In genomic region chr19:49651871-49652722, GRCh38 we compare ENCODE assay signal across 31 cellular contexts.
"Had no signal": no experiment of that assay in that cellular context is flagged by ENCODE, and none has a peak within 500 bp of the region (broad histone marks: within the 10 kb centered on the region; RNA-seq: fewer than 3 reads in every experiment).

No MANE protein-coding gene starts in this region.

- H3K4me1 Mint-ChIP-seq: activated CD4-positive, alpha-beta T cell treated with anti-CD3 and anti-CD28 coated beads for 36 hours; activated CD4-positive, alpha-beta T cell treated with anti-CD3 and anti-CD28 coated beads, Interleukin-2, amount 10 ng/mL, durations not matched to agents 24 days and 14 days; activated naive CD8-positive, alpha-beta T cell treated with anti-CD3 and anti-CD28 coated beads for 36 hours; activated naive CD8-positive, alpha-beta T cell treated with anti-CD3 and anti-CD28 coated beads, Interleukin-2, amount 50 U/mL, for 24 hours had no signal

- H3K27me3 Mint-ChIP-seq: activated CD4-positive, alpha-beta memory T cell treated with anti-CD3 and anti-CD28 coated beads for 36 hours; activated CD4-positive, alpha-beta T cell treated with anti-CD3 and anti-CD28 coated beads for 36 hours; activated CD4-positive, alpha-beta T cell treated with anti-CD3 and anti-CD28 coated beads, Interleukin-2, amount 10 ng/mL, durations not matched to agents 24 days and 14 days; activated CD8-positive, alpha-beta memory T cell treated with anti-CD3 and anti-CD28 coated beads, Interleukin-2, amount 10 ng/mL, durations not matched to agents 7 days and 5 days; activated naive CD4-positive, alpha-beta T cell treated with anti-CD3 and anti-CD28 coated beads, Interleukin-2, amount 50 U/mL, for 24 hours; activated naive CD8-positive, alpha-beta T cell treated with anti-CD3 and anti-CD28 coated beads for 36 hours; activated naive CD8-positive, alpha-beta T cell treated with anti-CD3 and anti-CD28 coated beads, Interleukin-2, amount 50 U/mL, for 24 hours; effector memory CD8-positive, alpha-beta T cell had no signal

- H3K27me3 ChIP-seq: adrenal gland, body of pancreas, esophagus muscularis mucosa, foreskin keratinocyte, gastrocnemius medialis had no signal

- H3K9me3 Mint-ChIP-seq: activated CD4-positive, alpha-beta memory T cell treated with anti-CD3 and anti-CD28 coated beads for 36 hours; activated CD4-positive, alpha-beta T cell treated with anti-CD3 and anti-CD28 coated beads, Interleukin-2, amount 10 ng/mL, durations not matched to agents 24 days and 14 days; activated naive CD4-positive, alpha-beta T cell treated with anti-CD3 and anti-CD28 coated beads for 36 hours; activated naive CD4-positive, alpha-beta T cell treated with anti-CD3 and anti-CD28 coated beads, Interleukin-2, amount 50 U/mL, for 24 hours; activated naive CD8-positive, alpha-beta T cell treated with anti-CD3 and anti-CD28 coated beads for 36 hours; activated naive CD8-positive, alpha-beta T cell treated with anti-CD3 and anti-CD28 coated beads, Interleukin-2, amount 50 U/mL, for 24 hours; activated T-helper 1 cell treated with anti-CD3 and anti-CD28 coated beads, Interleukin-12 subunit alpha, Interleukin-12 subunit beta, Interleukin-2, Interleukin-4 antibody, amounts not matched to agents 30 ng/mL and 10 ng/mL and 1 ng/mL, durations not matched to agents 14 hours and 24 hours and 36 hours; activated T-helper 2 cell treated with anti-CD3 and anti-CD28 coated beads, Interferon-gamma antibody, Interleukin-2, Interleukin-4, amounts not matched to agents 10 μg/mL and 5 μg/mL and 100 μg/mL, durations not matched to agents 14 hours and 24 hours and 36 hours; effector memory CD8-positive, alpha-beta T cell had no signal

- H3K4me3 ChIP-seq: adrenal gland, body of pancreas, esophagus muscularis mucosa, gastrocnemius medialis had no signal

- H3K9me3 ChIP-seq: adrenal gland, body of pancreas, esophagus muscularis mucosa, gastrocnemius medialis had no signal

- H3K4me1 ChIP-seq: body of pancreas, foreskin keratinocyte, gastrocnemius medialis had no signal

- DNase-seq: activated CD4-positive, alpha-beta memory T cell treated with anti-CD3 and anti-CD28 coated beads for 36 hours; activated CD4-positive, alpha-beta T cell treated with anti-CD3 and anti-CD28 coated beads for 36 hours; activated CD4-positive, alpha-beta T cell treated with anti-CD3 and anti-CD28 coated beads, Interleukin-2, amount 10 ng/mL, durations not matched to agents 24 days and 14 days; activated CD4-positive, CD25-positive, alpha-beta regulatory T cell; activated CD4-positive, CD25-positive, alpha-beta regulatory T cell treated with anti-CD3 and anti-CD28 coated beads, Interleukin-2, amount 50 U/mL, for 72 hours; activated CD8-positive, alpha-beta memory T cell treated with anti-CD3 and anti-CD28 coated beads, Interleukin-2, amount 10 ng/mL, durations not matched to agents 7 days and 5 days; activated CD8-positive, alpha-beta memory T cell treated with anti-CD3 and anti-CD28 coated beads, Interleukin-2, amount 50 U/mL, for 4 hours; activated CD8-positive, alpha-beta T cell treated with anti-CD3 and anti-CD28 coated beads, Interleukin-2, amount 10 ng/mL, durations not matched to agents 7 days and 5 days; activated effector memory CD4-positive, alpha-beta T cell treated with anti-CD3 and anti-CD28 coated beads, Interleukin-2, amount 50 U/mL, for 16 hours; activated naive CD4-positive, alpha-beta T cell treated with anti-CD3 and anti-CD28 coated beads for 36 hours; activated naive CD8-positive, alpha-beta T cell treated with anti-CD3 and anti-CD28 coated beads for 36 hours; activated naive CD8-positive, alpha-beta T cell treated with anti-CD3 and anti-CD28 coated beads, Interleukin-2, amount 50 U/mL, for 24 hours; activated T-cell treated with anti-CD3 and anti-CD28 coated beads, Interleukin-2, amount 50 U/mL, for 1 hour; activated T-cell treated with anti-CD3 and anti-CD28 coated beads, Interleukin-2, amount 50 U/mL, for 48 hours; adrenal gland; amygdala; body of pancreas; caudate nucleus; cortex of kidney; dermis blood vessel endothelial cell; effector CD4-positive, alpha-beta T cell; effector memory CD8-positive, alpha-beta T cell; erythroblast; foreskin keratinocyte; gastrocnemius medialis; glutamatergic neuron; T-helper 2 cell had no signal

- H3K4me3 Mint-ChIP-seq: activated CD4-positive, alpha-beta memory T cell treated with anti-CD3 and anti-CD28 coated beads for 36 hours; activated CD4-positive, alpha-beta T cell treated with anti-CD3 and anti-CD28 coated beads for 36 hours; activated CD4-positive, alpha-beta T cell treated with anti-CD3 and anti-CD28 coated beads, Interleukin-2, amount 10 ng/mL, durations not matched to agents 24 days and 14 days; activated CD8-positive, alpha-beta memory T cell treated with anti-CD3 and anti-CD28 coated beads, Interleukin-2, amount 10 ng/mL, durations not matched to agents 7 days and 5 days; activated CD8-positive, alpha-beta T cell treated with anti-CD3 and anti-CD28 coated beads, Interleukin-2, amount 10 ng/mL, durations not matched to agents 7 days and 5 days; activated naive CD4-positive, alpha-beta T cell treated with anti-CD3 and anti-CD28 coated beads for 36 hours; activated naive CD4-positive, alpha-beta T cell treated with anti-CD3 and anti-CD28 coated beads, Interleukin-2, amount 50 U/mL, for 24 hours; activated naive CD8-positive, alpha-beta T cell treated with anti-CD3 and anti-CD28 coated beads for 36 hours; activated naive CD8-positive, alpha-beta T cell treated with anti-CD3 and anti-CD28 coated beads, Interleukin-2, amount 50 U/mL, for 24 hours; activated T-helper 1 cell treated with anti-CD3 and anti-CD28 coated beads, Interleukin-12 subunit alpha, Interleukin-12 subunit beta, Interleukin-2, Interleukin-4 antibody, amounts not matched to agents 30 ng/mL and 10 ng/mL and 1 ng/mL, durations not matched to agents 14 hours and 24 hours and 36 hours; effector memory CD8-positive, alpha-beta T cell had no signal

- H3K27ac ChIP-seq: adrenal gland, body of pancreas, esophagus muscularis mucosa, foreskin keratinocyte, gastrocnemius medialis had no signal

- ATAC-seq: activated CD4-positive, alpha-beta T cell treated with anti-CD3 and anti-CD28 coated beads for 36 hours; activated CD8-positive, alpha-beta memory T cell treated with anti-CD3 and anti-CD28 coated beads, Interleukin-2, amount 10 ng/mL, durations not matched to agents 7 days and 5 days; activated CD8-positive, alpha-beta T cell treated with anti-CD3 and anti-CD28 coated beads, Interleukin-2, amount 10 ng/mL, durations not matched to agents 7 days and 5 days; activated naive CD8-positive, alpha-beta T cell treated with anti-CD3 and anti-CD28 coated beads, Interleukin-2, amount 50 U/mL, for 24 hours; body of pancreas; effector memory CD8-positive, alpha-beta T cell; foreskin keratinocyte; gastrocnemius medialis had no signal

- H3K27ac Mint-ChIP-seq: activated CD4-positive, alpha-beta memory T cell treated with anti-CD3 and anti-CD28 coated beads for 36 hours; activated CD4-positive, alpha-beta T cell treated with anti-CD3 and anti-CD28 coated beads for 36 hours; activated CD4-positive, alpha-beta T cell treated with anti-CD3 and anti-CD28 coated beads, Interleukin-2, amount 10 ng/mL, durations not matched to agents 24 days and 14 days; activated CD8-positive, alpha-beta memory T cell treated with anti-CD3 and anti-CD28 coated beads, Interleukin-2, amount 10 ng/mL, durations not matched to agents 7 days and 5 days; activated CD8-positive, alpha-beta T cell treated with anti-CD3 and anti-CD28 coated beads, Interleukin-2, amount 10 ng/mL, durations not matched to agents 7 days and 5 days; activated naive CD4-positive, alpha-beta T cell treated with anti-CD3 and anti-CD28 coated beads for 36 hours; activated naive CD4-positive, alpha-beta T cell treated with anti-CD3 and anti-CD28 coated beads, Interleukin-2, amount 50 U/mL, for 24 hours; activated naive CD8-positive, alpha-beta T cell treated with anti-CD3 and anti-CD28 coated beads for 36 hours; activated naive CD8-positive, alpha-beta T cell treated with anti-CD3 and anti-CD28 coated beads, Interleukin-2, amount 50 U/mL, for 24 hours; activated T-helper 1 cell treated with anti-CD3 and anti-CD28 coated beads, Interleukin-12 subunit alpha, Interleukin-12 subunit beta, Interleukin-2, Interleukin-4 antibody, amounts not matched to agents 30 ng/mL and 10 ng/mL and 1 ng/mL, durations not matched to agents 14 hours and 24 hours and 36 hours; activated T-helper 2 cell treated with anti-CD3 and anti-CD28 coated beads, Interferon-gamma antibody, Interleukin-2, Interleukin-4, amounts not matched to agents 10 μg/mL and 5 μg/mL and 100 μg/mL, durations not matched to agents 14 hours and 24 hours and 36 hours; effector memory CD8-positive, alpha-beta T cell had no signal
